ENCODE assay signal across 1 cellular context in genomic region chr2:26780203-26780760, GRCh38.
TF ChIP-seq lines count a peak whose summit lies in the region.

No MANE protein-coding gene starts in this region.

TF ChIP-seq in HepG2, 621 proteins besides CTCF, POLR2A, EP300 and RAD21:
- TF ChIP-seq POLR2G (IDR thresholded peaks at IDR 0.05; ENCODE audit: low read depth, low read length), result peak; percentile 30; the same call in 1 of the 2 replicates
- TF ChIP-seq KDM3A (CRISPR knock-in tag; IDR thresholded peaks at IDR 0.05; ENCODE audit: low read depth), result no peak
- no peak for TF ChIP-seq ZFP90 (CRISPR knock-in tag; IDR thresholded peaks at IDR 0.05; ENCODE audit: borderline replicate concordance)
